ENCODE assay signal across 21 cellular contexts in the genomic region with DNA sequence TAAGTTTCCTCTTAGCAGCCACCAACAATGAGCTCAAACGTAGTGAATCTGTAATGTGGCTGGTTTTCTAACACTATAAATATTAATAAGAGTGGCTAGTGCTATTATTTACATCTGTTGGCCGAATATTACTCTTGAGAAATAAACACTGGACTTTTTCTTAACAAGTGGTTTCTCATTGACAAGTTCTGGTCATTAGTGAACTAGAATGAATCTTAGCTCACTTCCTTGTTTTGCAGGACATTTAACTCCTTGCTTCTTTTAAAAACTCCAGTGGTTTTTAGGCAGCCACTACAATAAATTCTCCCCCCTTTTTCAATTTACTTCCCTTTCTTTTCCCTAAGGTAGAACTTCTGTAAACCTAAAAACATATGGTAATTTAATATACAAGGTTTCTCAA.
"Had no signal": no experiment of that assay in that cellular context is flagged by ENCODE, and none has a peak within 500 bp of the region (broad histone marks: within the 10 kb centered on the region; RNA-seq: fewer than 3 reads in every experiment).

No MANE protein-coding gene starts in this region.

- H3K4me3 ChIP-seq: esophagus squamous epithelium, hepatocyte, left ventricle myocardium inferior, skin epidermis had no signal

- H3K36me3 Mint-ChIP-seq: WTC11 had no signal

- H3K4me3 Mint-ChIP-seq: activated CD8-positive, alpha-beta T cell treated with anti-CD3 and anti-CD28 coated beads, Interleukin-2, amount 10 ng/mL, durations not matched to agents 7 days and 5 days; activated naive CD4-positive, alpha-beta T cell treated with anti-CD3 and anti-CD28 coated beads, Interleukin-2, amount 10 ng/mL, durations not matched to agents 7 days and 5 days; nephron; type B pancreatic cell; WTC11 had no signal

- H3K27me3 Mint-ChIP-seq: activated naive CD4-positive, alpha-beta T cell treated with anti-CD3 and anti-CD28 coated beads, Interleukin-2, amount 10 ng/mL, durations not matched to agents 7 days and 5 days; progenitor cell of endocrine pancreas; type B pancreatic cell had no signal

- DNase-seq: activated CD4-positive, alpha-beta T cell treated with anti-CD3 and anti-CD28 coated beads for 4 hours; activated CD8-positive, alpha-beta memory T cell treated with anti-CD3 and anti-CD28 coated beads, Interleukin-2, amount 50 U/mL, for 48 hours; activated CD8-positive, alpha-beta T cell treated with anti-CD3 and anti-CD28 coated beads, Interleukin-2, amount 10 ng/mL, durations not matched to agents 7 days and 5 days; activated naive CD4-positive, alpha-beta T cell treated with anti-CD3 and anti-CD28 coated beads, Interleukin-2, amount 10 ng/mL, durations not matched to agents 7 days and 5 days; esophagus squamous epithelium; left ventricle myocardium inferior; mesenchymal stem cell; right cardiac atrium; stimulated activated CD4-positive, alpha-beta T cell treated with anti-CD3 and anti-CD28 coated beads, Interleukin-4, amount 100 ng/mL, for 24 hours; stimulated activated naive CD8-positive, alpha-beta T cell treated with anti-CD3 and anti-CD28 coated beads, Interleukin-15, Interleukin-2, amounts not matched to agents 100 U/mL and 50 U/mL, for 24 hours; T-helper 2 cell had no signal

- ATAC-seq: activated CD8-positive, alpha-beta T cell treated with anti-CD3 and anti-CD28 coated beads, Interleukin-2, amount 10 ng/mL, durations not matched to agents 7 days and 5 days; right cardiac atrium; stimulated activated naive CD8-positive, alpha-beta T cell treated with anti-CD3 and anti-CD28 coated beads, Interleukin-15, Interleukin-2, amounts not matched to agents 100 U/mL and 50 U/mL, for 24 hours; WTC11 had no signal

- H3K4me1 Mint-ChIP-seq: activated naive CD4-positive, alpha-beta T cell treated with anti-CD3 and anti-CD28 coated beads, Interleukin-2, amount 10 ng/mL, durations not matched to agents 7 days and 5 days; nephron had no signal

- FAIRE-seq: astrocyte, keratinocyte, TTC549 had no signal

- H3K36me3 ChIP-seq: left ventricle myocardium inferior had no signal

- H3K9me3 Mint-ChIP-seq: activated naive CD4-positive, alpha-beta T cell treated with anti-CD3 and anti-CD28 coated beads, Interleukin-2, amount 10 ng/mL, durations not matched to agents 7 days and 5 days; nephron; type B pancreatic cell had no signal

- H3K27ac Mint-ChIP-seq: activated CD8-positive, alpha-beta T cell treated with anti-CD3 and anti-CD28 coated beads, Interleukin-2, amount 10 ng/mL, durations not matched to agents 7 days and 5 days; activated naive CD4-positive, alpha-beta T cell treated with anti-CD3 and anti-CD28 coated beads, Interleukin-2, amount 10 ng/mL, durations not matched to agents 7 days and 5 days; activated T-helper 2 cell treated with anti-CD3 and anti-CD28 coated beads, Interferon-gamma antibody, Interleukin-2, Interleukin-4, amounts not matched to agents 10 μg/mL and 5 μg/mL and 100 μg/mL, durations not matched to agents 14 hours and 24 hours and 36 hours; nephron; progenitor cell of endocrine pancreas; type B pancreatic cell; WTC11 had no signal

- H3K4me1 ChIP-seq: left ventricle myocardium inferior had no signal

- H3K9me3 ChIP-seq: esophagus squamous epithelium, left ventricle myocardium inferior had no signal

- H3K27ac ChIP-seq: esophagus squamous epithelium, hepatocyte, left ventricle myocardium inferior, skin epidermis had no signal

- H3K27me3 ChIP-seq: esophagus squamous epithelium, hepatocyte had no signal
